In genomic region chr16:70470927-70471341, GRCh38 we compare ENCODE assay signal across 11 cellular contexts. TPM values are rescaled to one million over a fixed set of nuclear protein-coding genes. Genes with fewer than 3 reads are reported as not detected.
DNase-seq lines count a peak whose midpoint lies in the region; ATAC-seq and TF ChIP-seq lines count a peak whose summit lies in the region.
"Had no signal": no experiment of that assay in that cellular context is flagged by ENCODE, and none has a peak within 500 bp of the region (broad histone marks: within the 10 kb centered on the region; RNA-seq: fewer than 3 reads in every experiment).

No MANE protein-coding gene starts in this region.

- H3K9ac ChIP-seq in MM.1S (ENCODE audit: low read length) = no peak overlapping the region

- POLR2A ChIA-PET in activated CD4-positive, alpha-beta T cell treated with anti-CD3 and anti-CD28 coated beads, Interleukin-2, amount 10 ng/mL, durations not matched to agents 7 days and 5 days (lab: Charles Lee) = no interaction called here

- H4K20me1 ChIP-seq in MM.1S (ENCODE audit: insufficient read depth, low read length) = no peaks in the 10 kb centered on the region

- H3K9me2 ChIP-seq in MM.1S (replicated peaks; ENCODE audit: insufficient read depth, low read length) = no peaks in the 10 kb centered on the region

- no peaks in the 10 kb centered on the region for H3K9me3 ChIP-seq in MM.1S (replicated peaks; ENCODE audit: insufficient read depth, low read length)
- H3K9me3 ChIP-seq: SJSA1 had no signal

- no peak overlapping the region for H3K4me2 ChIP-seq in MM.1S (ENCODE audit: low read depth, low read length)

- H3K4me1 Mint-ChIP-seq in CD14-positive monocyte (peaks cover 13% of the 10 kb centered on the region), nephron (no peaks in the 10 kb centered on the region)
- peaks cover 5% of the 10 kb centered on the region for H3K4me1 Mint-ChIP-seq in activated T-cell treated with anti-CD3 and anti-CD28 coated beads, Interleukin-2, amount 50 U/mL, for 72 hours (ENCODE audit: low read depth)
- H3K4me1 Mint-ChIP-seq in activated CD4-positive, alpha-beta T cell treated with anti-CD3 and anti-CD28 coated beads, Interleukin-2, amount 10 ng/mL, durations not matched to agents 7 days and 5 days = peaks cover 4% of the 10 kb centered on the region

- no peaks in the 10 kb centered on the region for H3K36me3 ChIP-seq in MM.1S (replicated peaks; ENCODE audit: insufficient read depth, low read length)

- TF ChIP-seq CTCF in CD14-positive monocyte (IDR thresholded peaks at IDR 0.05) (peak; percentile 54), MM.1S (IDR thresholded peaks at IDR 0.05; ENCODE audit: low read length) (peak; percentile 25), epithelial cell of esophagus (IDR thresholded peaks at IDR 0.05; ENCODE audit: insufficient read depth, low read depth, low read length, missing control alignments) (peak; percentile 6), nephron (IDR thresholded peaks at IDR 0.05; ENCODE audit: unreplicated experiment in 3 of 3) (peak; percentile 40 to 60 (median 41))

- H3F3A ChIP-seq in MM.1S (ENCODE audit: insufficient read depth, low read length) = no peaks in the 10 kb centered on the region

- H3K4me3 Mint-ChIP-seq in CD14-positive monocyte (no peak overlapping the region), nephron (no peak overlapping the region)
- no peak overlapping the region for H3K4me3 Mint-ChIP-seq in activated T-cell treated with anti-CD3 and anti-CD28 coated beads, Interleukin-2, amount 50 U/mL, for 72 hours
- no peak overlapping the region for H3K4me3 Mint-ChIP-seq in activated CD4-positive, alpha-beta T cell treated with anti-CD3 and anti-CD28 coated beads, Interleukin-2, amount 10 ng/mL, durations not matched to agents 7 days and 5 days

- H3K27ac Mint-ChIP-seq in CD14-positive monocyte (no peak overlapping the region), nephron (no peak overlapping the region)
- no peak overlapping the region for H3K27ac Mint-ChIP-seq in activated T-cell treated with anti-CD3 and anti-CD28 coated beads, Interleukin-2, amount 50 U/mL, for 72 hours
- no peak overlapping the region for H3K27ac Mint-ChIP-seq in activated CD4-positive, alpha-beta T cell treated with anti-CD3 and anti-CD28 coated beads, Interleukin-2, amount 10 ng/mL, durations not matched to agents 7 days and 5 days

- intact Hi-C loops in CD14-positive monocyte (cut with micrococcal nuclease) = loop anchor here in 1 of 2 donors (2.0 kb wide), 1 partner anchor 76 kb away; no protein-coding TSS in a partner anchor

- no peak overlapping the region for H3K27ac ChIP-seq in MM.1S (ENCODE audit: low read length)
- H3K27ac ChIP-seq: SJSA1 had no signal

- H3K27me3 Mint-ChIP-seq in CD14-positive monocyte (ENCODE audit: low read depth in 3 of 3) (no peaks in the 10 kb centered on the region), nephron (ENCODE audit: low read depth) (no peaks in the 10 kb centered on the region)
- H3K27me3 Mint-ChIP-seq in activated T-cell treated with anti-CD3 and anti-CD28 coated beads, Interleukin-2, amount 50 U/mL, for 72 hours (ENCODE audit: low read depth) = no peaks in the 10 kb centered on the region
- no peaks in the 10 kb centered on the region for H3K27me3 Mint-ChIP-seq in activated CD4-positive, alpha-beta T cell treated with anti-CD3 and anti-CD28 coated beads, Interleukin-2, amount 10 ng/mL, durations not matched to agents 7 days and 5 days

- no peak overlapping the region for H2AFZ ChIP-seq in MM.1S (ENCODE audit: low read length)

- peaks cover 22 to 46% of the 10 kb centered on the region in 2 donors for H3K36me3 Mint-ChIP-seq in CD14-positive monocyte
- no peaks in the 10 kb centered on the region for H3K36me3 Mint-ChIP-seq in nephron (ENCODE audit: low read depth)
- no peaks in the 10 kb centered on the region for H3K36me3 Mint-ChIP-seq in activated T-cell treated with anti-CD3 and anti-CD28 coated beads, Interleukin-2, amount 50 U/mL, for 72 hours (ENCODE audit: insufficient read depth in 2 of 2)
- no peaks in the 10 kb centered on the region for H3K36me3 Mint-ChIP-seq in activated CD4-positive, alpha-beta T cell treated with anti-CD3 and anti-CD28 coated beads, Interleukin-2, amount 10 ng/mL, durations not matched to agents 7 days and 5 days (ENCODE audit: low read depth)

- DNase-seq in CD14-positive monocyte (ENCODE audit: low spot score) (no peak), MM.1S (no peak), epithelial cell of esophagus (ENCODE audit: low read depth) (no peak), EL (no peak)
- DNase-seq in activated T-cell treated with anti-CD3 and anti-CD28 coated beads, Interleukin-2, amount 50 U/mL, for 72 hours = no peak
- no peak for DNase-seq in activated CD4-positive, alpha-beta T cell treated with anti-CD3 and anti-CD28 coated beads, Interleukin-2, amount 10 ng/mL, durations not matched to agents 7 days and 5 days
- DNase-seq: activated naive CD4-positive, alpha-beta T cell treated with anti-CD3 and anti-CD28 coated beads, Interleukin-2, amount 50 U/mL, for 16 hours had no signal

- H3K4me1 ChIP-seq in MM.1S (ENCODE audit: low read length) = no peaks in the 10 kb centered on the region

- no peaks in the 10 kb centered on the region for H3K27me3 ChIP-seq in MM.1S (replicated peaks; ENCODE audit: insufficient read depth, low read length)
- H3K27me3 ChIP-seq: SJSA1 had no signal

- no peak overlapping the region for H3K4me3 ChIP-seq in MM.1S (ENCODE audit: low read length)
- no peak overlapping the region for H3K4me3 ChIP-seq in epithelial cell of esophagus (ENCODE audit: low read length)
- H3K4me3 ChIP-seq: lung, SJSA1 had no signal

- H3K9me3 Mint-ChIP-seq in CD14-positive monocyte (no peaks in the 10 kb centered on the region), nephron (no peaks in the 10 kb centered on the region)
- no peaks in the 10 kb centered on the region for H3K9me3 Mint-ChIP-seq in activated T-cell treated with anti-CD3 and anti-CD28 coated beads, Interleukin-2, amount 50 U/mL, for 72 hours
- H3K9me3 Mint-ChIP-seq in activated CD4-positive, alpha-beta T cell treated with anti-CD3 and anti-CD28 coated beads, Interleukin-2, amount 10 ng/mL, durations not matched to agents 7 days and 5 days = no peaks in the 10 kb centered on the region

- CTCF ChIA-PET in activated CD4-positive, alpha-beta T cell treated with anti-CD3 and anti-CD28 coated beads, Interleukin-2, amount 10 ng/mL, durations not matched to agents 7 days and 5 days (lab: Charles Lee) = interaction anchor here (1.1 to 1.5 kb wide), 2 partner anchors 26 to 90 kb away, joined by 3 read pairs; no protein-coding TSS in a partner anchor

- no peak for ATAC-seq in GM19023 (IDR thresholded peaks at IDR 0.05; ENCODE audit: unreplicated experiment)
- no peak for ATAC-seq in activated T-cell treated with anti-CD3 and anti-CD28 coated beads, Interleukin-2, amount 50 U/mL, for 72 hours (replicated peaks in 1 of 2)

- no peaks in the 10 kb centered on the region for H3K79me2 ChIP-seq in MM.1S (ENCODE audit: low read length)

RNA-seq across cellular contexts. Expression of gene FCSK, which starts 16.5 kb away (rescaled TPM):
- 1 to 10 TPM; 4.2 to 6.4 TPM for polyA plus RNA-seq in CD14-positive monocyte
- 10 to 100 TPM; 15.4 to 18.0 TPM for total RNA-seq in activated T-cell treated with anti-CD3 and anti-CD28 coated beads, Interleukin-2, amount 50 U/mL, for 72 hours
- 10 to 100 TPM; 16.8 to 18.8 TPM for total RNA-seq in activated CD4-positive, alpha-beta T cell treated with anti-CD3 and anti-CD28 coated beads, Interleukin-2, amount 10 ng/mL, durations not matched to agents 7 days and 5 days

RNA-seq across cellular contexts. Expression of gene ST3GAL2, which starts 32.0 kb away (rescaled TPM):
- 10 to 100 TPM; 13.5 to 20.0 TPM for polyA plus RNA-seq in CD14-positive monocyte
- total RNA-seq in activated T-cell treated with anti-CD3 and anti-CD28 coated beads, Interleukin-2, amount 50 U/mL, for 72 hours = 10 to 100 TPM; 15.9 to 18.3 TPM
- total RNA-seq in activated CD4-positive, alpha-beta T cell treated with anti-CD3 and anti-CD28 coated beads, Interleukin-2, amount 10 ng/mL, durations not matched to agents 7 days and 5 days = 10 to 100 TPM; 24.5 to 25.6 TPM

RNA-seq across cellular contexts. Expression of gene COG4, which starts 52.4 kb away (rescaled TPM):
- 10 to 100 TPM; 37.6 to 40.1 TPM for polyA plus RNA-seq in CD14-positive monocyte
- total RNA-seq in activated T-cell treated with anti-CD3 and anti-CD28 coated beads, Interleukin-2, amount 50 U/mL, for 72 hours = 10 to 100 TPM; 30.2 to 53.4 TPM
- total RNA-seq in activated CD4-positive, alpha-beta T cell treated with anti-CD3 and anti-CD28 coated beads, Interleukin-2, amount 10 ng/mL, durations not matched to agents 7 days and 5 days = 10 to 100 TPM; 59.8 to 70.8 TPM

RNA-seq across cellular contexts. Expression of gene SF3B3, which starts 52.7 kb away (rescaled TPM):
- 10 to 100 TPM; 42.1 to 52.3 TPM for polyA plus RNA-seq in CD14-positive monocyte
- total RNA-seq in activated T-cell treated with anti-CD3 and anti-CD28 coated beads, Interleukin-2, amount 50 U/mL, for 72 hours = 100 to 1,000 TPM; 302 to 309 TPM
- 100 to 1,000 TPM; 369 to 376 TPM for total RNA-seq in activated CD4-positive, alpha-beta T cell treated with anti-CD3 and anti-CD28 coated beads, Interleukin-2, amount 10 ng/mL, durations not matched to agents 7 days and 5 days
